In genomic region chr21:17250651-17251294, GRCh38 we compare ENCODE assay signal across 21 cellular contexts.
DNase-seq lines count a peak whose midpoint lies in the region; ATAC-seq, FAIRE-seq and TF ChIP-seq lines count a peak whose summit lies in the region.
"Had no signal": no experiment of that assay in that cellular context is flagged by ENCODE, and none has a peak within 500 bp of the region (broad histone marks: within the 10 kb centered on the region; RNA-seq: fewer than 3 reads in every experiment).

No MANE protein-coding gene starts in this region.

- no peak for ATAC-seq in PC-3
- ATAC-seq: A549; activated T-cell treated with anti-CD3 and anti-CD28 coated beads, Interleukin-2, amount 50 U/mL, for 4 hours; GM12878; GM23338; left cardiac atrium; stimulated activated naive CD8-positive, alpha-beta T cell treated with anti-CD3 and anti-CD28 coated beads, Interleukin-15, Interleukin-2, amounts not matched to agents 100 U/mL and 50 U/mL, for 24 hours had no signal

- no peaks in the 10 kb centered on the region for H3K79me2 ChIP-seq in PC-3 (ENCODE audit: low read length)

- H3F3A ChIP-seq in PC-3 (ENCODE audit: low read length, unreplicated experiment), result no peaks in the 10 kb centered on the region

- H2AFZ ChIP-seq in PC-3 (ENCODE audit: low read length), result no peak overlapping the region
- H2AFZ ChIP-seq: GM23338, neural progenitor cell had no signal

- H3K9me2 ChIP-seq in PC-3 (replicated peaks; ENCODE audit: low read length), result no peaks in the 10 kb centered on the region

- TF ChIP-seq CTCF in PC-3 (conservative IDR thresholded peaks at IDR 0.05; ENCODE audit: low read depth, low read length), result no peak

- no peaks in the 10 kb centered on the region for H3K27me3 ChIP-seq in PC-3 (ENCODE audit: low read length)
- no peaks in the 10 kb centered on the region for H3K27me3 ChIP-seq in H7 (ENCODE audit: control insufficient read depth, insufficient read depth, low read length)
- H3K27me3 ChIP-seq in small intestine (ENCODE audit: control insufficient read depth in 2 of 2, insufficient read depth in 2 of 2, low read length in 2 of 2), result no peaks in the 10 kb centered on the region
- H3K27me3 ChIP-seq: dorsolateral prefrontal cortex, neural progenitor cell, upper lobe of left lung had no signal

- H3K9me3 ChIP-seq in PC-3 (ENCODE audit: low read length), result 0 out of 2 replicates have a peak, but pooled peaks cover 4% of the 10 kb centered on the region
- H3K9me3 ChIP-seq in small intestine (ENCODE audit: control insufficient read depth, low read depth), result no peaks in the 10 kb centered on the region
- H3K9me3 ChIP-seq: A549, upper lobe of left lung had no signal

- intact Hi-C loops in PC-3 (cut with micrococcal nuclease), result no loop called here

- no TSS peak for BruUV-seq in PC-3 (replicated peaks; lab: Mats Ljungman, UMichigan)

- no peak for FAIRE-seq in small intestine (lab: Jason Lieb, UNC)
- FAIRE-seq: A549, GM12878 had no signal

- POLR2A ChIA-PET in PC-3 (lab: Charles Lee; ENCODE audit: unreplicated experiment), result no interaction called here

- H3K27ac ChIP-seq in PC-3 (ENCODE audit: low read length) (no peak overlapping the region), small intestine (ENCODE audit: low read depth in 1 of 2, low read length in 1 of 2) (no peak overlapping the region)
- H3K27ac ChIP-seq: A549, dorsolateral prefrontal cortex, neural progenitor cell, upper lobe of left lung had no signal

- DNase-seq in NCI-H2107 treated with DMSO at 0.1 percent for 48 hours (lab: John Stamatoyannopoulos, UW; ENCODE audit: unreplicated experiment) (peak; percentile 64), NCI-H2107 (lab: John Stamatoyannopoulos, UW) (no peak), NCI-H187 treated with DMSO at 0.1 percent for 48 hours (lab: John Stamatoyannopoulos, UW) (peak; percentile 83), PC-3 (peak; percentile 3), left kidney (ENCODE audit: low read depth, low spot score) (peak; percentile 13), H7 (no peak), glomerular visceral epithelial cell (ENCODE audit: extremely low spot score) (no peak), small intestine (no peak)
- DNase-seq: activated CD4-positive, alpha-beta T cell treated with anti-CD3 and anti-CD28 coated beads, Interleukin-2, amount 50 U/mL, for 4 hours; activated T-cell treated with anti-CD3 and anti-CD28 coated beads, Interleukin-2, amount 50 U/mL, for 4 hours; dorsolateral prefrontal cortex; hypothalamus; left cardiac atrium; RPMI8226; stimulated activated naive CD8-positive, alpha-beta T cell treated with anti-CD3 and anti-CD28 coated beads, Interleukin-15, Interleukin-2, amounts not matched to agents 100 U/mL and 50 U/mL, for 24 hours; SW 1271; upper lobe of left lung had no signal

- CTCF ChIA-PET in PC-3 (lab: Charles Lee), result no interaction called here

- no peak overlapping the region for H3K4me2 ChIP-seq in PC-3 (ENCODE audit: low read length)
- H3K4me2 ChIP-seq: A549, GM23338, neural progenitor cell had no signal

- H3K36me3 ChIP-seq in PC-3 (ENCODE audit: low read depth, low read length) (no peaks in the 10 kb centered on the region), H7 (replicated peaks; ENCODE audit: control insufficient read depth, insufficient read depth, low read length) (no peaks in the 10 kb centered on the region), small intestine (ENCODE audit: control insufficient read depth in 2 of 2, insufficient read depth in 2 of 2, low read length in 2 of 2) (no peaks in the 10 kb centered on the region)
- H3K36me3 ChIP-seq: neural progenitor cell, upper lobe of left lung had no signal

- WGBS in small intestine, 3 donors, result 45 to 69% (median 51%) methylated on average over 4 of the region's 4 CpGs

- H3K4me1 ChIP-seq in PC-3 (ENCODE audit: insufficient read depth, low read length) (no peaks in the 10 kb centered on the region), small intestine (ENCODE audit: control insufficient read depth in 2 of 2, insufficient read depth in 1 of 2, low read depth in 1 of 2, low read length in 1 of 2) (no peaks in the 10 kb centered on the region)
- H3K4me1 ChIP-seq: A549, neural progenitor cell, upper lobe of left lung had no signal

- H3K9ac ChIP-seq in PC-3 (ENCODE audit: low read length), result no peak overlapping the region
- H3K9ac ChIP-seq: neural progenitor cell had no signal

- no peak overlapping the region for H3K4me3 ChIP-seq in PC-3 (ENCODE audit: low read length)
- H3K4me3 ChIP-seq in H7 (ENCODE audit: insufficient read depth, low read depth, low read length), result no peak overlapping the region
- no peak overlapping the region for H3K4me3 ChIP-seq in small intestine (ENCODE audit: low read depth in 1 of 2, low read length in 2 of 2)
- H3K4me3 ChIP-seq: A549, dorsolateral prefrontal cortex, GM12878, GM23338, neural progenitor cell, upper lobe of left lung had no signal

- no peaks in the 10 kb centered on the region for H4K20me1 ChIP-seq in PC-3 (ENCODE audit: low read length)

Comparison
In these comparisons a context has a peak if more than half of its experiments do, and no peak if none do; other contexts are left out.
1. DNase-seq: peak in NCI-H2107 treated with DMSO at 0.1 percent for 48 hours (single experiment), NCI-H187 treated with DMSO at 0.1 percent for 48 hours (single experiment), PC-3 (single experiment) and left kidney (single experiment); none in NCI-H2107 (single experiment), H7 (single experiment), glomerular visceral epithelial cell (single experiment) and small intestine (single experiment).